Comparison of ENCODE assay signal across 25 cellular contexts in the genomic region with DNA sequence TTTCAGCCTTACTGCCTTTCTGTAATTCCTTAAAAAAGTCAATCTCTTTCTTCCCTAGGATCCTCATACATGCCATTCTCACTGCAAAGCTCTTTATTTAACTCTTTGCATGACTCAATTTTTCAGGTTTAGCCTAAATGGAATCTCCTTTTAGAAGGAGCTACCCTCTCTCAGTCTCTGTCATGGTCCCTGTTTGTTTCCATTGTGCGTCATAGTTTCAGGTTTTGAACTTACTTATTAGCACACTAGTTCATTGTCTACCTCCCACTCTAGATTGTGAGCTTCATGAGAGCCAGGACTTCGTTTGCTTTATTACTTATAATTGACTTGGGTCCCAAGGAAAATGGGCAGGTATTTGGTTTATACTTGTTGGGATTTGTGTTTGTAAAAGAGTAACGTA.
"Had no signal": no experiment of that assay in that cellular context is flagged by ENCODE, and none has a peak within 500 bp of the region (broad histone marks: within the 10 kb centered on the region; RNA-seq: fewer than 3 reads in every experiment).

No MANE protein-coding gene starts in this region.

- H3K36me3 ChIP-seq: left ventricle myocardium inferior, lower lobe of right lung, neural progenitor cell, ovary, right atrium auricular region, sigmoid colon, stomach had no signal

- H3K9me3 ChIP-seq: ovary had no signal

- H3K4me2 ChIP-seq: hepatocyte, neural progenitor cell had no signal

- H3K4me1 ChIP-seq: left ventricle myocardium inferior, lower lobe of right lung, right atrium auricular region, sigmoid colon, stomach had no signal

- H2AFZ ChIP-seq: hepatocyte, neural progenitor cell had no signal

- H3K27me3 ChIP-seq: hepatocyte, neural progenitor cell, ovary, right atrium auricular region had no signal

- H3K79me2 ChIP-seq: hepatocyte had no signal

- FAIRE-seq: endothelial cell of umbilical vein, kidney, urothelium cell line had no signal

- ATAC-seq: left cardiac atrium; lower lobe of right lung; natural killer cell treated with Interleukin-12 subunit alpha and Interleukin-12 subunit beta and Interleukin-15 and Interleukin-18, amount 100 ng/mL, for 72 hours had no signal

- H3K9ac ChIP-seq: neural progenitor cell had no signal

- DNase-seq: dermis blood vessel endothelial cell; endodermal cell; erythroblast; foreskin melanocyte; head of caudate nucleus; kidney; left cardiac atrium; left ventricle myocardium inferior; lower lobe of right lung; nucleus accumbens; ovary; sigmoid colon; stimulated activated CD4-positive, alpha-beta T cell treated with anti-CD3 and anti-CD28 coated beads, Interleukin-2, amount 100 ng/mL, for 24 hours; stimulated activated CD4-positive, alpha-beta T cell treated with anti-CD3 and anti-CD28 coated beads, Interleukin-4, amount 100 ng/mL, for 4 hours; stimulated activated naive CD4-positive, alpha-beta T cell; stomach; substantia nigra; trophoblast cell had no signal

- H3K4me3 ChIP-seq: hepatocyte, left ventricle myocardium inferior, lower lobe of right lung, neural progenitor cell, ovary, right atrium auricular region, sigmoid colon, skin epidermis, stomach had no signal

- H3K27ac ChIP-seq: hepatocyte, left ventricle myocardium inferior, lower lobe of right lung, neural progenitor cell, ovary, right atrium auricular region, sigmoid colon, skin epidermis, stomach had no signal
